1 cellular context compared by ENCODE assay signal in genomic region chr11:77042111-77042726, GRCh38.
TF ChIP-seq lines count a peak whose summit lies in the region.

No MANE protein-coding gene starts in this region.

TF ChIP-seq in IMR-90, 13 proteins besides CTCF, POLR2A, EP300 and RAD21 (continued from another document):
- TF ChIP-seq ELK1 (IDR thresholded peaks at IDR 0.05; ENCODE audit: borderline replicate concordance, low read depth, low read length) (no peak), MXI1 (IDR thresholded peaks at IDR 0.05; ENCODE audit: borderline replicate concordance, low read depth, low read length) (no peak), USF2 (IDR thresholded peaks at IDR 0.05; ENCODE audit: low read depth, low read length) (no peak), NFE2L2 (IDR thresholded peaks at IDR 0.05; ENCODE audit: low read depth, low read length) (no peak), BHLHE40 (IDR thresholded peaks at IDR 0.05; ENCODE audit: low read depth, low read length) (no peak), FOS (IDR thresholded peaks at IDR 0.05; ENCODE audit: low read depth, low read length) (no peak)
